Comparison of ENCODE assay signal across 10 cellular contexts in genomic region chr1:236877661-236878060, GRCh38.
"Had no signal": no experiment of that assay in that cellular context is flagged by ENCODE, and none has a peak within 500 bp of the region (broad histone marks: within the 10 kb centered on the region; RNA-seq: fewer than 3 reads in every experiment).

No MANE protein-coding gene starts in this region.

- H3K4me1 ChIP-seq: HAP-1 had no signal

- FAIRE-seq: K562 had no signal

- H3K27ac ChIP-seq: GM23248, HL-60 had no signal

- ATAC-seq: HCT116, K562 had no signal

- DNase-seq: GM23248, GOT3, H7, HFFc6, IMR-90, KG1 had no signal

- H3K27ac Mint-ChIP-seq: HFFc6 had no signal

- H2AFZ ChIP-seq: GM23248 had no signal

- H3K9ac ChIP-seq: GM23248 had no signal

- H3K9me3 ChIP-seq: HAP-1 had no signal

- H3K4me3 ChIP-seq: GM23248, HAP-1, K562 had no signal

- H3K4me3 Mint-ChIP-seq: HFFc6 had no signal

- H3K9me3 Mint-ChIP-seq: HFFc6 had no signal
